Comparison of ENCODE assay signal across 28 cellular contexts in genomic region chr4:172826866-172827265, GRCh38.
DNase-seq lines count a peak whose midpoint lies in the region; ATAC-seq, FAIRE-seq and TF ChIP-seq lines count a peak whose summit lies in the region.
"Had no signal": no experiment of that assay in that cellular context is flagged by ENCODE, and none has a peak within 500 bp of the region (broad histone marks: within the 10 kb centered on the region; RNA-seq: fewer than 3 reads in every experiment).

No MANE protein-coding gene starts in this region.

- peak overlapping the region; percentile 73 to 79 for H3K27ac ChIP-seq in A549
- H3K27ac ChIP-seq in KMS-11, result no peak overlapping the region
- H3K27ac ChIP-seq in testis, result no peak overlapping the region
- no peak overlapping the region for H3K27ac ChIP-seq in CD4-positive, alpha-beta T cell (ENCODE audit: low read depth, low read length)
- H3K27ac ChIP-seq: left ventricle myocardium inferior, parathyroid adenoma, thoracic aorta had no signal

- no peak overlapping the region for H3K9ac ChIP-seq in KMS-11
- H3K9ac ChIP-seq: parathyroid adenoma had no signal

- no peaks in the 10 kb centered on the region for H3K9me3 Mint-ChIP-seq in CD4-positive, alpha-beta T cell
- H3K9me3 Mint-ChIP-seq: activated B cell treated with CpG ODN at 0.5 μM for 24 hours; activated T-cell treated with anti-CD3 and anti-CD28 coated beads, Interleukin-2, amount 50 U/mL, for 72 hours; stimulated activated naive CD8-positive, alpha-beta T cell treated with anti-CD3 and anti-CD28 coated beads, Interleukin-15, Interleukin-2, amounts not matched to agents 100 ng/mL and 50 ng/mL, for 24 hours; T-cell had no signal

- TF ChIP-seq POLR2A in A549 (IDR thresholded peaks at IDR 0.05; ENCODE audit: low read length), result no peak
- TF ChIP-seq POLR2A in testis (IDR thresholded peaks at IDR 0.05), result no peak

- no peak for TF ChIP-seq RAD21 in A549 (conservative IDR thresholded peaks at IDR 0.05 in 1 of 2, IDR thresholded peaks at IDR 0.05 in 1 of 2)

- 83% methylated on average over 3 of the region's 3 CpGs for WGBS in A549 (ENCODE audit: missing lambda C conversion rate)
- 84 to 93% methylated on average over 3 of the region's 3 CpGs for WGBS in testis, 2 donors

- no peaks in the 10 kb centered on the region for H3K36me3 Mint-ChIP-seq in CD4-positive, alpha-beta T cell (ENCODE audit: low read depth)
- H3K36me3 Mint-ChIP-seq: T-cell had no signal

- no peaks in the 10 kb centered on the region for H3K4me1 Mint-ChIP-seq in CD4-positive, alpha-beta T cell (ENCODE audit: low read depth)
- H3K4me1 Mint-ChIP-seq: activated B cell treated with CpG ODN at 0.5 μM for 24 hours, T-cell had no signal

- H3K4me1 ChIP-seq in A549, result peaks cover 21% of the 10 kb centered on the region
- peaks cover 19% of the 10 kb centered on the region for H3K4me1 ChIP-seq in KMS-11 (ENCODE audit: low read depth, poor library complexity, severe bottlenecking)
- H3K4me1 ChIP-seq in testis, result no peaks in the 10 kb centered on the region
- H3K4me1 ChIP-seq: left ventricle myocardium inferior, parathyroid adenoma had no signal

- intact Hi-C loops in testis (cut with DNase I; ENCODE audit: low total_unique reads), result no loop called here
- intact Hi-C loops in CD4-positive, alpha-beta T cell (cut with DNase I, micrococcal nuclease), result no loop called here

- FAIRE-seq in A549 (lab: Jason Lieb, UNC), result no peak
- FAIRE-seq: GM12878, H54, HTR-8/SVneo, islet of Langerhans, urothelium cell line had no signal

- no peaks in the 10 kb centered on the region for H4K20me1 ChIP-seq in KMS-11 (ENCODE audit: insufficient read depth)

- H3K79me2 ChIP-seq in KMS-11 (ENCODE audit: insufficient read depth, low read depth), result no peaks in the 10 kb centered on the region
- H3K79me2 ChIP-seq: parathyroid adenoma had no signal

- H3K4me3 Mint-ChIP-seq in CD4-positive, alpha-beta T cell, result no peak overlapping the region
- H3K4me3 Mint-ChIP-seq: activated B cell treated with CpG ODN at 0.5 μM for 24 hours; activated T-cell treated with anti-CD3 and anti-CD28 coated beads, Interleukin-2, amount 50 U/mL, for 72 hours; stimulated activated naive CD8-positive, alpha-beta T cell treated with anti-CD3 and anti-CD28 coated beads, Interleukin-15, Interleukin-2, amounts not matched to agents 100 ng/mL and 50 ng/mL, for 24 hours; T-cell had no signal

- no peak for TF ChIP-seq EP300 in A549 (IDR thresholded peaks at IDR 0.05)

- TF ChIP-seq CTCF in A549 (IDR thresholded peaks at IDR 0.05), result no peak
- TF ChIP-seq CTCF in KMS-11 (conservative IDR thresholded peaks at IDR 0.05; ENCODE audit: low read depth, low read length), result no peak
- no peak for TF ChIP-seq CTCF in testis (IDR thresholded peaks at IDR 0.05)
- TF ChIP-seq CTCF in CD4-positive, alpha-beta T cell (IDR thresholded peaks at IDR 0.05), result no peak

- H3K4me3 ChIP-seq in A549 (no peak overlapping the region), KMS-11 (IDR thresholded peaks at IDR 0.05; ENCODE audit: insufficient read depth, low read depth, low read length) (no peak overlapping the region), testis (no peak overlapping the region)
- H3K4me3 ChIP-seq: GM12878, left ventricle myocardium inferior, smooth muscle cell, thoracic aorta had no signal

- ATAC-seq in A549, result no peak
- ATAC-seq in CD4-positive, alpha-beta T cell (ENCODE audit: poor library complexity), result no peak
- ATAC-seq: activated T-cell treated with anti-CD3 and anti-CD28 coated beads, Interleukin-2, amount 50 U/mL, for 72 hours; esophagus mucosa; GM12878; right cardiac atrium; T-cell had no signal

- POLR2A ChIA-PET in A549 (lab: Yijun Ruan, JAX), result no interaction called here
- POLR2A ChIA-PET in CD4-positive, alpha-beta T cell (lab: Charles Lee), result no interaction called here

- CTCF ChIA-PET in A549 (lab: Yijun Ruan, JAX), result no interaction called here
- CTCF ChIA-PET in CD4-positive, alpha-beta T cell (lab: Charles Lee), result no interaction called here

- H3K27me3 ChIP-seq in KMS-11 (ENCODE audit: insufficient read depth, low read depth) (no peaks in the 10 kb centered on the region; the same call in 1 of the 2 replicates), testis (no peaks in the 10 kb centered on the region)
- H3K27me3 ChIP-seq in CD4-positive, alpha-beta T cell (ENCODE audit: control insufficient read depth, insufficient read depth, low read length), result no peaks in the 10 kb centered on the region

- H3K36me3 ChIP-seq in KMS-11 (ENCODE audit: insufficient read depth) (no peaks in the 10 kb centered on the region), testis (ENCODE audit: low read depth, missing control alignments) (no peaks in the 10 kb centered on the region)
- H3K36me3 ChIP-seq: left ventricle myocardium inferior, thoracic aorta had no signal

- DNase-seq in A549 (ENCODE audit: low read depth in 1 of 2, low spot score in 1 of 2) (no peak), NCI-H69 (lab: John Stamatoyannopoulos, UW) (peak; percentile 63), kidney tubule cell (ENCODE audit: low spot score) (peak; percentile 21), testis (no peak), Ammon's horn (ENCODE audit: low spot score) (no peak)
- no peak for DNase-seq in CD4-positive, alpha-beta T cell
- DNase-seq: activated B cell treated with CpG ODN at 0.5 μM for 24 hours; activated naive CD4-positive, alpha-beta T cell treated with Interleukin-2 at 50 U/mL for 16 hours; activated T-cell treated with anti-CD3 and anti-CD28 coated beads, Interleukin-2, amount 50 U/mL, for 72 hours; central memory CD4-positive, alpha-beta T cell; head of caudate nucleus; KBM-7; left ventricle myocardium inferior; mesenchymal stem cell; NCI-H2081 treated with DMSO at 0.1 percent for 48 hours; right cardiac atrium; T-cell had no signal

- H3K9me3 ChIP-seq in A549 (peaks cover 19% of the 10 kb centered on the region), testis (no peaks in the 10 kb centered on the region)
- no peaks in the 10 kb centered on the region for H3K9me3 ChIP-seq in CD4-positive, alpha-beta T cell (ENCODE audit: control insufficient read depth, low read length)
- H3K9me3 ChIP-seq: left ventricle myocardium inferior, thoracic aorta had no signal

- H3K4me2 ChIP-seq in A549 (peak overlapping the region; percentile 45), KMS-11 (peak overlapping the region; percentile 29; the same call in 1 of the 2 replicates)
- H3K4me2 ChIP-seq: smooth muscle cell had no signal

- H3K27me3 Mint-ChIP-seq in CD4-positive, alpha-beta T cell, result peaks cover 6% of the 10 kb centered on the region
- H3K27me3 Mint-ChIP-seq: activated B cell treated with CpG ODN at 0.5 μM for 24 hours had no signal

- no peak overlapping the region; the same call in 1 of the 2 replicates for H2AFZ ChIP-seq in KMS-11 (ENCODE audit: low read depth)
- H2AFZ ChIP-seq: parathyroid adenoma had no signal

- no peak overlapping the region for H3K27ac Mint-ChIP-seq in CD4-positive, alpha-beta T cell
- H3K27ac Mint-ChIP-seq: activated B cell treated with CpG ODN at 0.5 μM for 24 hours; activated T-cell treated with anti-CD3 and anti-CD28 coated beads, Interleukin-2, amount 50 U/mL, for 72 hours; stimulated activated naive CD8-positive, alpha-beta T cell treated with anti-CD3 and anti-CD28 coated beads, Interleukin-15, Interleukin-2, amounts not matched to agents 100 ng/mL and 50 ng/mL, for 24 hours; T-cell had no signal

TF ChIP-seq in A549, 52 proteins besides CTCF, POLR2A, EP300 and RAD21:
- no peak for TF ChIP-seq CBX2 (IDR thresholded peaks at IDR 0.05; ENCODE audit: borderline replicate concordance, low read depth)
- TF ChIP-seq RARB (CRISPR knock-in tag; IDR thresholded peaks at IDR 0.05), result no peak
- no peak for TF ChIP-seq EHF (CRISPR knock-in tag; IDR thresholded peaks at IDR 0.05)
- no peak for TF ChIP-seq EHMT2 (IDR thresholded peaks at IDR 0.05; ENCODE audit: low read depth)
- TF ChIP-seq, protein P1, sequence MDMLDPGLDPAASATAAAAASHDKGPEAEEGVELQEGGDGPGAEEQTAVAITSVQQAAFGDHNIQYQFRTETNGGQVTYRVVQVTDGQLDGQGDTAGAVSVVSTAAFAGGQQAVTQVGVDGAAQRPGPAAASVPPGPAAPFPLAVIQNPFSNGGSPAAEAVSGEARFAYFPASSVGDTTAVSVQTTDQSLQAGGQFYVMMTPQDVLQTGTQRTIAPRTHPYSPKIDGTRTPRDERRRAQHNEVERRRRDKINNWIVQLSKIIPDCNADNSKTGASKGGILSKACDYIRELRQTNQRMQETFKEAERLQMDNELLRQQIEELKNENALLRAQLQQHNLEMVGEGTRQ (IDR thresholded peaks at IDR 0.05), result no peak
- TF ChIP-seq, protein P2, sequence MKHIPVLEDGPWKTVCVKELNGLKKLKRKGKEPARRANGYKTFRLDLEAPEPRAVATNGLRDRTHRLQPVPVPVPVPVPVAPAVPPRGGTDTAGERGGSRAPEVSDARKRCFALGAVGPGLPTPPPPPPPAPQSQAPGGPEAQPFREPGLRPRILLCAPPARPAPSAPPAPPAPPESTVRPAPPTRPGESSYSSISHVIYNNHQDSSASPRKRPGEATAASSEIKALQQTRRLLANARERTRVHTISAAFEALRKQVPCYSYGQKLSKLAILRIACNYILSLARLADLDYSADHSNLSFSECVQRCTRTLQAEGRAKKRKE (CRISPR knock-in tag; IDR thresholded peaks at IDR 0.05; ENCODE audit: low read depth), result no peak
- no peak for TF ChIP-seq GATA3 (IDR thresholded peaks at IDR 0.05; ENCODE audit: borderline replicate concordance)
- no peak for TF ChIP-seq HDAC2 (IDR thresholded peaks at IDR 0.05)
- no peak for TF ChIP-seq MAX (IDR thresholded peaks at IDR 0.05)
- no peak for TF ChIP-seq FOSB (CRISPR knock-in tag; IDR thresholded peaks at IDR 0.05)
TF ChIP-seq in A549: peak in this region for 0.

Comparison
In these comparisons a context has a peak if more than half of its experiments do, and no peak if none do; other contexts are left out.
1. DNase-seq: peak in NCI-H69 (single experiment) and kidney tubule cell (single experiment); none in A549 (0 of 2), testis (single experiment), CD4-positive, alpha-beta T cell (0 of 10) and Ammon's horn (single experiment).
2. H3K27ac ChIP-seq: peak in A549 (2 of 2); none in KMS-11 (single experiment), testis (0 of 2) and CD4-positive, alpha-beta T cell (single experiment).